10 cellular contexts compared by ENCODE assay signal in the genomic region with DNA sequence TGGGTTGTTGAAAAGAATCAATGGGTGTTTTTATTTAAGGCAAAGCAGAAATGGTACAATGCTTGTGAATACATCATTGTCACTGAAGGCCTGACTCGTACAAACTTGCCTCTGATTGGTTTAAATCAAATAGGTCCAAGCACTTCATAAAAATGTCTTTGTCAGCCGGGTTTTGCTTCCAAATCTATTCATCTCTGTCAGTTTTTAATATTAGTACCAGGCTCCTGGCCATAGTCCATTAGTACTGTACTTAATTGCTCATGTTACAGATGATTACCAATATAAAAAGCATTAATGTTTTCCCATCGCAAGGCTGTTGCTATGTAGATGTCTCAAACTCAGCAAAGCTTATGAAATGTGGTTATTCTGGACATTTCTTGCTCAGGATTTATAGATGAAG.
DNase-seq lines count a peak whose midpoint lies in the region; ATAC-seq and TF ChIP-seq lines count a peak whose summit lies in the region.
"Had no signal": no experiment of that assay in that cellular context is flagged by ENCODE, and none has a peak within 500 bp of the region (broad histone marks: within the 10 kb centered on the region; RNA-seq: fewer than 3 reads in every experiment).

No MANE protein-coding gene starts in this region.

- no peak for TF ChIP-seq POLR2A in vagina (IDR thresholded peaks at IDR 0.05)

- H3K27me3 ChIP-seq in right atrium auricular region (no peaks in the 10 kb centered on the region), vagina (no peaks in the 10 kb centered on the region)

- no peaks in the 10 kb centered on the region for H3K9me3 ChIP-seq in right atrium auricular region
- H3K9me3 ChIP-seq in vagina: no peaks in the 10 kb centered on the region

- no peaks in the 10 kb centered on the region for H3K27me3 Mint-ChIP-seq in activated T-helper 17 cell treated with anti-CD3 and anti-CD28 coated beads, Interleukin-2, amount 50 U/mL, for 72 hours
- no peaks in the 10 kb centered on the region for H3K27me3 Mint-ChIP-seq in mesothelial cell of epicardium (ENCODE audit: low read depth)

- intact Hi-C loops in cardiac septum (cut with DNase I) (no loop called here), vagina (cut with DNase I) (no loop called here)

- peaks cover 52% of the 10 kb centered on the region for H3K4me1 Mint-ChIP-seq in activated T-helper 17 cell treated with anti-CD3 and anti-CD28 coated beads, Interleukin-2, amount 50 U/mL, for 72 hours
- H3K4me1 Mint-ChIP-seq in mesothelial cell of epicardium: peaks cover 60% of the 10 kb centered on the region

- H3K4me1 ChIP-seq in right atrium auricular region (peaks cover 0 to 88% of the 10 kb centered on the region in 2 donors), vagina (peaks cover 98% of the 10 kb centered on the region)

- H3K27ac Mint-ChIP-seq in activated T-helper 17 cell treated with anti-CD3 and anti-CD28 coated beads, Interleukin-2, amount 50 U/mL, for 72 hours: peak overlapping the region; percentile 38
- H3K27ac Mint-ChIP-seq in mesothelial cell of epicardium: peak overlapping the region; percentile 64

- no peak for ATAC-seq in activated T-helper 17 cell treated with anti-CD3 and anti-CD28 coated beads, Interleukin-2, amount 50 U/mL, for 72 hours (replicated peaks)
- ATAC-seq in GM19395 (IDR thresholded peaks at IDR 0.05; ENCODE audit: unreplicated experiment) (no peak), GM18519 (IDR thresholded peaks at IDR 0.05; ENCODE audit: low FRiP score, unreplicated experiment) (no peak)
- ATAC-seq: right cardiac atrium had no signal

- H3K36me3 ChIP-seq in right atrium auricular region: peaks cover 80% of the 10 kb centered on the region
- H3K36me3 ChIP-seq in vagina: peaks cover 0 to 60% of the 10 kb centered on the region in 2 donors

- no peak for TF ChIP-seq CTCF in right atrium auricular region (IDR thresholded peaks at IDR 0.05)
- TF ChIP-seq CTCF in mesothelial cell of epicardium (IDR thresholded peaks at IDR 0.05; ENCODE audit: unreplicated experiment): no peak
- TF ChIP-seq CTCF in vagina (IDR thresholded peaks at IDR 0.05): no peak

- H3K4me3 ChIP-seq in right atrium auricular region (no peak overlapping the region), vagina (no peak overlapping the region)

- H3K4me3 Mint-ChIP-seq in activated T-helper 17 cell treated with anti-CD3 and anti-CD28 coated beads, Interleukin-2, amount 50 U/mL, for 72 hours: peak overlapping the region; percentile 48
- H3K4me3 Mint-ChIP-seq in mesothelial cell of epicardium: no peak overlapping the region

- DNase-seq in right atrium auricular region (ENCODE audit: low spot score) (no peak), cardiac septum (ENCODE audit: low spot score) (no peak), mesothelial cell of epicardium (ENCODE audit: low spot score in 2 of 2, unreplicated experiment in 2 of 2) (no peak), vagina (ENCODE audit: extremely low spot score in 2 of 2) (no peak), NCI-H128 (lab: John Stamatoyannopoulos, UW; ENCODE audit: unreplicated experiment) (no peak)
- DNase-seq: NCI-H226, right cardiac atrium had no signal

- H3K27ac ChIP-seq in right atrium auricular region (peak overlapping the region; percentile 16 to 28), vagina (peak overlapping the region; percentile 62)

- H3K9me3 Mint-ChIP-seq in activated T-helper 17 cell treated with anti-CD3 and anti-CD28 coated beads, Interleukin-2, amount 50 U/mL, for 72 hours: peaks cover 3% of the 10 kb centered on the region
- H3K9me3 Mint-ChIP-seq in mesothelial cell of epicardium: no peaks in the 10 kb centered on the region

- H3K36me3 Mint-ChIP-seq in activated T-helper 17 cell treated with anti-CD3 and anti-CD28 coated beads, Interleukin-2, amount 50 U/mL, for 72 hours (ENCODE audit: low read depth): peaks cover 100% of the 10 kb centered on the region
- peaks cover 37% of the 10 kb centered on the region for H3K36me3 Mint-ChIP-seq in mesothelial cell of epicardium
